Comparison of ENCODE assay signal across 19 cellular contexts in genomic region chr7:153524070-153524601, GRCh38.
DNase-seq lines count a peak whose midpoint lies in the region; ATAC-seq, FAIRE-seq and TF ChIP-seq lines count a peak whose summit lies in the region.
"Had no signal": no experiment of that assay in that cellular context is flagged by ENCODE, and none has a peak within 500 bp of the region (broad histone marks: within the 10 kb centered on the region; RNA-seq: fewer than 3 reads in every experiment).

No MANE protein-coding gene starts in this region.

- H2AFZ ChIP-seq in mammary epithelial cell (ENCODE audit: low read depth, low read length): no peak overlapping the region

- H3K9me3 ChIP-seq in breast epithelium (no peaks in the 10 kb centered on the region), mammary epithelial cell (replicated peaks; ENCODE audit: insufficient read depth, low read length) (peaks cover 5% of the 10 kb centered on the region), pancreas (no peaks in the 10 kb centered on the region), aorta (ENCODE audit: control insufficient read depth, low read length) (peaks cover 3% of the 10 kb centered on the region), A673 (ENCODE audit: low read depth, low read length, poor library complexity, severe bottlenecking) (no peaks in the 10 kb centered on the region)

- peak overlapping the region; percentile 67 to 80 for H3K27ac ChIP-seq in breast epithelium
- no peak overlapping the region for H3K27ac ChIP-seq in mammary epithelial cell (ENCODE audit: insufficient read depth, low read depth, low read length)
- no peak overlapping the region for H3K27ac ChIP-seq in pancreas
- no peak overlapping the region for H3K27ac ChIP-seq in aorta (ENCODE audit: low read depth in 1 of 2, low read length in 2 of 2)
- no peak overlapping the region for H3K27ac ChIP-seq in A673 (ENCODE audit: low read depth, low read length, poor library complexity, severe bottlenecking)
- H3K27ac ChIP-seq: left lung, SK-N-MC had no signal

- dilution Hi-C loops in mammary epithelial cell (cut with HindIII; ENCODE audit: low sequenced_read_pairs): no loop called here

- H3K9ac ChIP-seq in mammary epithelial cell (ENCODE audit: insufficient read depth, low read length): no peak overlapping the region

- in situ Hi-C loops in mammary epithelial cell (cut with MboI; ENCODE audit: low sequenced_read_pairs in 2 of 2): no loop called here

- POLR2A ChIA-PET in A673 (lab: Charles Lee; ENCODE audit: low non-redundant PET): no interaction called here

- ATAC-seq in left cardiac atrium (peak; percentile 76 to 79), pancreas (no peak), aorta (ENCODE audit: low FRiP score) (peak; percentile 34), HG03108 (IDR thresholded peaks at IDR 0.05; ENCODE audit: unreplicated experiment) (no peak), HG02642 (IDR thresholded peaks at IDR 0.05; ENCODE audit: poor library complexity, unreplicated experiment) (no peak)
- ATAC-seq: activated naive CD8-positive, alpha-beta T cell treated with anti-CD3 and anti-CD28 coated beads, Interleukin-2, amount 50 U/mL, for 24 hours; left lung had no signal

- peak in 1 of 2 donors; percentile 85 for DNase-seq in breast epithelium (ENCODE audit: low spot score in 2 of 2)
- no peak for DNase-seq in mammary epithelial cell
- peak; percentile 32 for DNase-seq in left cardiac atrium
- DNase-seq in pancreas: no peak
- no peak for DNase-seq in aorta
- no peak for DNase-seq in A673 (ENCODE audit: low spot score)
- DNase-seq: ACHN; activated CD4-positive, alpha-beta T cell treated with anti-CD3 and anti-CD28 coated beads, Interleukin-2, amount 50 U/mL, for 48 hours; activated naive CD8-positive, alpha-beta T cell treated with anti-CD3 and anti-CD28 coated beads, Interleukin-2, amount 50 U/mL, for 24 hours; GF-D8; left lung; NCI-H1092; NCI-H510A; OCI-M1; stimulated activated naive CD4-positive, alpha-beta T cell had no signal

- H3K4me3 ChIP-seq in breast epithelium: peak overlapping the region in 1 of 3 donors; percentile 25
- no peak overlapping the region for H3K4me3 ChIP-seq in mammary epithelial cell (replicated peaks in 1 of 3; ENCODE audit: insufficient read depth in 1 of 3, low read depth in 2 of 3, low read length in 3 of 3)
- H3K4me3 ChIP-seq in pancreas: no peak overlapping the region
- H3K4me3 ChIP-seq in aorta (ENCODE audit: low read length in 2 of 2): no peak overlapping the region
- no peak overlapping the region for H3K4me3 ChIP-seq in A673 (ENCODE audit: low read depth, low read length, poor library complexity, severe bottlenecking)
- H3K4me3 ChIP-seq: left lung, SK-N-MC, skin epidermis had no signal

- no peak overlapping the region for H3K4me2 ChIP-seq in mammary epithelial cell (ENCODE audit: insufficient read depth, low read depth, low read length)

- FAIRE-seq in pancreas (lab: Jason Lieb, UNC): peak; percentile 20

- H3K36me3 ChIP-seq in breast epithelium: no peaks in the 10 kb centered on the region
- no peaks in the 10 kb centered on the region for H3K36me3 ChIP-seq in mammary epithelial cell (ENCODE audit: insufficient read depth, low read length)
- no peaks in the 10 kb centered on the region for H3K36me3 ChIP-seq in pancreas
- H3K36me3 ChIP-seq in aorta (ENCODE audit: control insufficient read depth in 1 of 2, insufficient read depth in 2 of 2, low read length in 1 of 2): no peaks in the 10 kb centered on the region
- H3K36me3 ChIP-seq in A673 (ENCODE audit: insufficient read depth, low read length, poor library complexity, severe bottlenecking): no peaks in the 10 kb centered on the region
- H3K36me3 ChIP-seq: left lung had no signal

- no TSS peak for BruUV-seq in mammary epithelial cell (replicated peaks; lab: Mats Ljungman, UMichigan)
- no TSS peak for BruUV-seq in A673 (replicated peaks; lab: Mats Ljungman, UMichigan)

- CTCF ChIA-PET in mammary epithelial cell (lab: Charles Lee; ENCODE audit: low non-redundant PET): interaction anchor here (0.6 kb wide), 1 partner anchor 398 kb away, joined by 3 read pairs; no protein-coding TSS in a partner anchor
- CTCF ChIA-PET in A673 (lab: Charles Lee): no interaction called here

- no peaks in the 10 kb centered on the region for H3K27me3 ChIP-seq in breast epithelium
- no peaks in the 10 kb centered on the region for H3K27me3 ChIP-seq in mammary epithelial cell (ENCODE audit: insufficient read depth, low read length)
- no peaks in the 10 kb centered on the region for H3K27me3 ChIP-seq in pancreas
- no peaks in the 10 kb centered on the region for H3K27me3 ChIP-seq in aorta (ENCODE audit: control insufficient read depth in 1 of 2, insufficient read depth in 2 of 2, low read length in 1 of 2)
- H3K27me3 ChIP-seq in A673 (replicated peaks; ENCODE audit: insufficient read depth, low read depth, low read length, poor library complexity): no peaks in the 10 kb centered on the region
- H3K27me3 ChIP-seq: left lung had no signal

- no peaks in the 10 kb centered on the region for H4K20me1 ChIP-seq in mammary epithelial cell (ENCODE audit: insufficient read depth, low read length)

- TF ChIP-seq CTCF in breast epithelium (IDR thresholded peaks at IDR 0.05) (no peak), mammary epithelial cell (conservative IDR thresholded peaks at IDR 0.05 in 1 of 2, IDR thresholded peaks at IDR 0.05 in 1 of 2; ENCODE audit: extremely low read depth in 1 of 2, insufficient read depth in 1 of 2, low read depth in 1 of 2, low read length in 2 of 2) (no peak), pancreas (IDR thresholded peaks at IDR 0.05) (no peak), A673 (conservative IDR thresholded peaks at IDR 0.05; ENCODE audit: low read depth, low read length) (no peak)

- H3K4me1 ChIP-seq in breast epithelium (no peaks in the 10 kb centered on the region), mammary epithelial cell (ENCODE audit: insufficient read depth, low read length) (peaks cover 6% of the 10 kb centered on the region), pancreas (no peaks in the 10 kb centered on the region), aorta (ENCODE audit: control insufficient read depth in 1 of 2, insufficient read depth in 2 of 2, low read length in 2 of 2) (no peaks in the 10 kb centered on the region), A673 (ENCODE audit: insufficient read depth, low read length, poor library complexity, severe bottlenecking) (no peaks in the 10 kb centered on the region)
- H3K4me1 ChIP-seq: left lung had no signal

- H3K79me2 ChIP-seq in mammary epithelial cell (ENCODE audit: insufficient read depth, low read length): no peaks in the 10 kb centered on the region

- WGBS in mammary epithelial cell (ENCODE audit: low coverage, missing lambda C conversion rate): 8% methylated on average over 9 of the region's 9 CpGs
- 20 to 22% methylated on average over 9 of the region's 9 CpGs for WGBS in pancreas, 2 donors
- 11 to 16% methylated on average over 9 of the region's 9 CpGs for WGBS in aorta, 2 donors

- intact Hi-C loops in breast epithelium (cut with DNase I; ENCODE audit: low total_unique reads): loop anchor here (5.0 kb wide), 1 partner anchor 938 kb away; no protein-coding TSS in a partner anchor
- intact Hi-C loops in mammary epithelial cell (cut with micrococcal nuclease): no loop called here
- intact Hi-C loops in left cardiac atrium (cut with DNase I): no loop called here
- intact Hi-C loops in pancreas (cut with DNase I): loop anchor here in 1 of 3 donors (10.0 kb wide), 1 partner anchor 51 kb away; no protein-coding TSS in a partner anchor
- intact Hi-C loops in aorta (cut with DNase I): no loop called here
- intact Hi-C loops in A673 (cut with micrococcal nuclease; ENCODE audit: unreplicated experiment): no loop called here

- TF ChIP-seq POLR2A in breast epithelium (IDR thresholded peaks at IDR 0.05): no peak

Comparison
In these comparisons a context has a peak if more than half of its experiments do, and no peak if none do; other contexts are left out.
1. H3K27ac ChIP-seq: peak in breast epithelium (2 of 2); none in mammary epithelial cell (single experiment), pancreas (0 of 4), aorta (0 of 2) and A673 (single experiment).
2. ATAC-seq: peak in left cardiac atrium (2 of 2) and aorta (single experiment); none in pancreas (0 of 4), HG03108 (single experiment) and HG02642 (single experiment).